Comparison of ENCODE assay signal across 1 cellular context in genomic region chr4:159175165-159175988, GRCh38.
TF ChIP-seq lines count a peak whose summit lies in the region.

No MANE protein-coding gene starts in this region.

TF ChIP-seq in HepG2, 621 proteins besides CTCF, POLR2A, EP300 and RAD21 (continued from another document):
- TF ChIP-seq CBX1 (IDR thresholded peaks at IDR 0.05; ENCODE audit: low read depth) (no peak), TGIF2 (CRISPR knock-in tag; IDR thresholded peaks at IDR 0.05) (0 out of 2 replicates have a peak, but pooled peaks have one; percentile 43), NONO (IDR thresholded peaks at IDR 0.05) (no peak), NONO (CRISPR knock-in tag; conservative IDR thresholded peaks at IDR 0.05) (0 out of 2 replicates have a peak, but pooled peaks have one; percentile 38), ERF (CRISPR knock-in tag; IDR thresholded peaks at IDR 0.05) (0 out of 2 replicates have a peak, but pooled peaks have one; percentile 49), ELF1 (CRISPR knock-in tag; IDR thresholded peaks at IDR 0.05) (no peak), NR2F2 (IDR thresholded peaks at IDR 0.05; ENCODE audit: borderline replicate concordance, low read depth) (no peak), ATRX (CRISPR knock-in tag; IDR thresholded peaks at IDR 0.05; ENCODE audit: borderline replicate concordance) (0 out of 2 replicates have a peak, but pooled peaks have one; percentile 22), ATF1 (CRISPR knock-in tag; IDR thresholded peaks at IDR 0.05) (no peak; the same call in 1 of the 2 replicates), ARID5B (CRISPR knock-in tag; IDR thresholded peaks at IDR 0.05) (peak; percentile 63), FOXP1 (IDR thresholded peaks at IDR 0.05) (no peak), FOXP1 (CRISPR knock-in tag; IDR thresholded peaks at IDR 0.05) (peak; percentile 35; the same call in 1 of the 2 replicates), SAP130 (CRISPR knock-in tag; IDR thresholded peaks at IDR 0.05; ENCODE audit: low read depth) (peak; percentile 12; the same call in 1 of the 2 replicates), MIXL1 (CRISPR knock-in tag; IDR thresholded peaks at IDR 0.05) (no peak), ZKSCAN8 (CRISPR knock-in tag; IDR thresholded peaks at IDR 0.05; ENCODE audit: borderline replicate concordance) (no peak), ZNF12 (CRISPR knock-in tag; IDR thresholded peaks at IDR 0.05) (no peak), CEBPB (IDR thresholded peaks at IDR 0.05; ENCODE audit: borderline replicate concordance, low read depth, low read length) (peak; percentile 54; the same call in 1 of the 2 replicates), DNMT3B (CRISPR knock-in tag; conservative IDR thresholded peaks at IDR 0.05) (0 out of 2 replicates have a peak, but pooled peaks have one; percentile 10), PPARG (CRISPR knock-in tag; conservative IDR thresholded peaks at IDR 0.05) (no peak), FOXP4 (CRISPR knock-in tag; IDR thresholded peaks at IDR 0.05) (peak; percentile 53; the same call in 1 of the 2 replicates), FOXA1 (IDR thresholded peaks at IDR 0.05) (no peak), FOXA1 (CRISPR knock-in tag; IDR thresholded peaks at IDR 0.05) (peak; percentile 78), SSRP1 (CRISPR knock-in tag; IDR thresholded peaks at IDR 0.05) (no peak)
